17 cellular contexts compared by ENCODE assay signal in the genomic region with DNA sequence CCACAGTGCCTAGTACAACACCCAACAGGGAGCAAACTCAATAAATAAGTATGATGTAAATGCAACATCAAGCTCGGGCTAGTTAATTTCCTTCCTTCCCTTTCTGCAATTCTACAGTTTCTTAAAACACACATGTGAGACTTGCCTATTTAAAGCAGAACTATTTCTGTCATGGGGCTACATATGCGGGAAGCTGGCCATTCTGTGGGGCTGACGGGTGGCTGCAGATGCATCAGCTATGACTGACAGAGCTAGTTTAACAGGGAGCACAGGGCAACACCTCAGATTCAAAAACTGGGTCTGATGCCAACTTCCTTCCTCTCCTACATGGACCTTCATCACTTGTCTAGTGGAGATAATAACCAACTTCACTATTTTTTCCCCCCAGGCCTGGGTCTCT.
DNase-seq lines count a peak whose midpoint lies in the region; ATAC-seq and TF ChIP-seq lines count a peak whose summit lies in the region.
"Had no signal": no experiment of that assay in that cellular context is flagged by ENCODE, and none has a peak within 500 bp of the region (broad histone marks: within the 10 kb centered on the region; RNA-seq: fewer than 3 reads in every experiment).

No MANE protein-coding gene starts in this region.

- H3K36me3 ChIP-seq in BLaER1 = no peaks in the 10 kb centered on the region
- no peaks in the 10 kb centered on the region for H3K36me3 ChIP-seq in Karpas-422 (ENCODE audit: insufficient read depth, low read length)
- H3K36me3 ChIP-seq in tibial artery = no peaks in the 10 kb centered on the region
- no peaks in the 10 kb centered on the region for H3K36me3 ChIP-seq in neural progenitor cell

- H3K36me3 Mint-ChIP-seq in neural progenitor cell = no peaks in the 10 kb centered on the region
- H3K36me3 Mint-ChIP-seq in progenitor cell of endocrine pancreas (ENCODE audit: insufficient read depth) = no peaks in the 10 kb centered on the region
- H3K36me3 Mint-ChIP-seq: CD4-positive, CD25-positive, alpha-beta regulatory T cell had no signal

- H3K4me1 Mint-ChIP-seq in neural progenitor cell (no peaks in the 10 kb centered on the region), progenitor cell of endocrine pancreas (ENCODE audit: low read depth) (peaks cover 16% of the 10 kb centered on the region)
- H3K4me1 Mint-ChIP-seq: CD4-positive, CD25-positive, alpha-beta regulatory T cell had no signal

- WGBS in right cardiac atrium = 49% methylated on average over 3 of the region's 3 CpGs

- H3K9me3 Mint-ChIP-seq in neural progenitor cell (no peaks in the 10 kb centered on the region), progenitor cell of endocrine pancreas (ENCODE audit: low read depth) (no peaks in the 10 kb centered on the region)
- H3K9me3 Mint-ChIP-seq: H9 had no signal

- H3K27me3 Mint-ChIP-seq in neural progenitor cell (ENCODE audit: insufficient read depth, low read depth) = no peaks in the 10 kb centered on the region
- H3K27me3 Mint-ChIP-seq in progenitor cell of endocrine pancreas = no peaks in the 10 kb centered on the region

- DNase-seq in GM12865 (ENCODE audit: low read depth) (peak; percentile 21), Karpas-422 (peak; percentile 51), right cardiac atrium (no peak), tibial artery (no peak), neural progenitor cell (ENCODE audit: low spot score) (no peak), progenitor cell of endocrine pancreas (ENCODE audit: low spot score, unreplicated experiment) (no peak)
- DNase-seq: Caco-2; CD4-positive, CD25-positive, alpha-beta regulatory T cell; H9; IMR-90; NCI-H1105 treated with DMSO at 0.1 percent for 48 hours; NCI-H1694 treated with DMSO at 0.1 percent for 48 hours; NCI-H345; NCI-H526 treated with DMSO at 0.1 percent for 48 hours; NK-92 treated with Interleukin-12 subunit alpha and Interleukin-12 subunit beta, amount 100 ng/mL, for 24 hours had no signal

- H3K27me3 ChIP-seq in BLaER1 (no peaks in the 10 kb centered on the region), Karpas-422 (ENCODE audit: low read length) (no peaks in the 10 kb centered on the region), right cardiac atrium (ENCODE audit: control insufficient read depth, insufficient read depth) (no peaks in the 10 kb centered on the region), tibial artery (no peaks in the 10 kb centered on the region), neural progenitor cell (no peaks in the 10 kb centered on the region)

- H3K79me2 ChIP-seq in Karpas-422 (ENCODE audit: low read length) = no peaks in the 10 kb centered on the region
- H3K79me2 ChIP-seq in neural progenitor cell (ENCODE audit: low read depth) = no peaks in the 10 kb centered on the region

- intact Hi-C loops in right cardiac atrium (cut with DNase I) = no loop called here
- intact Hi-C loops in tibial artery (cut with DNase I; ENCODE audit: low total_unique reads) = no loop called here

- no peaks in the 10 kb centered on the region for H3F3A ChIP-seq in neural progenitor cell (ENCODE audit: low read depth)

- H4K20me1 ChIP-seq in BLaER1 (no peaks in the 10 kb centered on the region), Karpas-422 (ENCODE audit: insufficient read depth, low read depth, low read length) (no peaks in the 10 kb centered on the region), neural progenitor cell (ENCODE audit: low read depth) (no peaks in the 10 kb centered on the region)

- H3K4me2 ChIP-seq in BLaER1 (peak overlapping the region; percentile 65), Karpas-422 (ENCODE audit: low read depth, low read length, poor library complexity, severe bottlenecking) (no peak overlapping the region), neural progenitor cell (no peak overlapping the region)

- H3K9me3 ChIP-seq in BLaER1 = peaks cover 14% of the 10 kb centered on the region
- no peaks in the 10 kb centered on the region for H3K9me3 ChIP-seq in Karpas-422 (ENCODE audit: low read length)
- no peaks in the 10 kb centered on the region for H3K9me3 ChIP-seq in right cardiac atrium (ENCODE audit: control insufficient read depth, low read length)
- H3K9me3 ChIP-seq in tibial artery = no peaks in the 10 kb centered on the region
- H3K9me3 ChIP-seq in neural progenitor cell (ENCODE audit: low read depth) = no peaks in the 10 kb centered on the region
- H3K9me3 ChIP-seq: Caco-2 had no signal

- no peak overlapping the region for H3K27ac Mint-ChIP-seq in neural progenitor cell
- H3K27ac Mint-ChIP-seq in progenitor cell of endocrine pancreas = no peak overlapping the region
- H3K27ac Mint-ChIP-seq: CD4-positive, CD25-positive, alpha-beta regulatory T cell had no signal

- H3K9ac ChIP-seq in BLaER1 (no peak overlapping the region), Karpas-422 (ENCODE audit: low read length) (no peak overlapping the region), neural progenitor cell (no peak overlapping the region)

- H3K4me3 ChIP-seq in BLaER1 (no peak overlapping the region), GM12865 (ENCODE audit: low read depth, low read length) (no peak overlapping the region), Karpas-422 (ENCODE audit: low read length) (no peak overlapping the region), right cardiac atrium (ENCODE audit: low read length) (no peak overlapping the region), tibial artery (no peak overlapping the region), neural progenitor cell (no peak overlapping the region)
- H3K4me3 ChIP-seq: SK-N-MC had no signal

- H3K4me3 Mint-ChIP-seq in neural progenitor cell = no peak overlapping the region
- H3K4me3 Mint-ChIP-seq in progenitor cell of endocrine pancreas (ENCODE audit: low read depth) = no peak overlapping the region
- H3K4me3 Mint-ChIP-seq: CD4-positive, CD25-positive, alpha-beta regulatory T cell; H9 had no signal

- H3K9me2 ChIP-seq in Karpas-422 (replicated peaks; ENCODE audit: insufficient read depth, low read length) = no peaks in the 10 kb centered on the region

- peak; percentile 30 to 46 for ATAC-seq in right cardiac atrium

- TF ChIP-seq CTCF in GM12865 (IDR thresholded peaks at IDR 0.05; ENCODE audit: insufficient read depth, low read depth, low read length, missing control alignments) (no peak), tibial artery (IDR thresholded peaks at IDR 0.05) (no peak), neural progenitor cell (IDR thresholded peaks at IDR 0.05) (no peak), progenitor cell of endocrine pancreas (IDR thresholded peaks at IDR 0.05; ENCODE audit: unreplicated experiment) (no peak)

- peaks cover 47% of the 10 kb centered on the region for H3K4me1 ChIP-seq in BLaER1
- H3K4me1 ChIP-seq in Karpas-422 (ENCODE audit: low read length) = peaks cover 31% of the 10 kb centered on the region
- peaks cover 8% of the 10 kb centered on the region for H3K4me1 ChIP-seq in right cardiac atrium (ENCODE audit: control insufficient read depth, insufficient read depth, low read length)
- peaks cover 0 to 67% (median 3%) of the 10 kb centered on the region in 4 donors for H3K4me1 ChIP-seq in tibial artery
- peaks cover 9% of the 10 kb centered on the region for H3K4me1 ChIP-seq in neural progenitor cell
- H3K4me1 ChIP-seq: Caco-2 had no signal

- H2AFZ ChIP-seq in Karpas-422 (ENCODE audit: low read length) (no peak overlapping the region), neural progenitor cell (replicated peaks) (no peak overlapping the region)

- H3K27ac ChIP-seq in BLaER1 = peak overlapping the region; percentile 54
- H3K27ac ChIP-seq in Karpas-422 (ENCODE audit: low read length) = no peak overlapping the region
- peak overlapping the region; percentile 52 for H3K27ac ChIP-seq in right cardiac atrium (ENCODE audit: low read length)
- H3K27ac ChIP-seq in tibial artery = no peak overlapping the region
- no peak overlapping the region for H3K27ac ChIP-seq in neural progenitor cell
- H3K27ac ChIP-seq: SK-N-MC had no signal

Comparison
In these comparisons a context has a peak if more than half of its experiments do, and no peak if none do; other contexts are left out.
1. H3K27ac ChIP-seq: peak in BLaER1 (single experiment) and right cardiac atrium (single experiment); none in Karpas-422 (single experiment), tibial artery (0 of 2) and neural progenitor cell (single experiment).
2. DNase-seq: peak in GM12865 (single experiment) and Karpas-422 (single experiment); none in right cardiac atrium (0 of 3), tibial artery (0 of 2), neural progenitor cell (single experiment) and progenitor cell of endocrine pancreas (single experiment).